18 cellular contexts compared by ENCODE assay signal in the genomic region with DNA sequence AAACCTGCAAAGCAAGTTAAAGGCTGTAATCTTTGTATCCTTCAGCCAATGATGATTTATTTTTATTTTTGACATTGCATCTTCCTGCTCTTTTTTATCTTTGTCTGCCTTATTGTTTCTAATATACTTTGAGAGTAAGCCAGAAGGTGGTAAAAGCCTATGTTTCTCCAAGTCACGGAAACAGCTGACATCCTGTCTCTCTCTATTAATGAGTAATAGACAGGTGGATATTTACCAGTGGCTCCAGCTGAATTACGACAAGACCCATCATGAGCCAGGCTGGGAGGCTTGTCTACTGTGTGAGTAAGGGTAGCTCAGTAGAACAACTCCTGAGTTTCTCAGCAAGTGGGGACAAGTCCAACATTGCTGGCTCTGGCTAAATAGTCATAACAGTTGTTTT.
A peak's percentile ranks its signal among the peaks of the same experiment; 100 is the strongest.
DNase-seq lines count a peak whose midpoint lies in the region; ATAC-seq and TF ChIP-seq lines count a peak whose summit lies in the region.
"Had no signal": no experiment of that assay in that cellular context is flagged by ENCODE, and none has a peak within 500 bp of the region (broad histone marks: within the 10 kb centered on the region; RNA-seq: fewer than 3 reads in every experiment).

No MANE protein-coding gene starts in this region.

- H3K23ac ChIP-seq in H9 (ENCODE audit: insufficient read length, low read depth, low read length) = no peak overlapping the region

- H3K27me3 ChIP-seq in Loucy (ENCODE audit: insufficient read depth, low read length, poor library complexity, severe bottlenecking) (no peaks in the 10 kb centered on the region), H9 (ENCODE audit: insufficient read depth, low read length) (no peaks in the 10 kb centered on the region), testis (no peaks in the 10 kb centered on the region)
- H3K27me3 ChIP-seq: dorsolateral prefrontal cortex, uterus had no signal

- H4K8ac ChIP-seq in H9 (replicated peaks; ENCODE audit: insufficient read length, low read depth, low read length) = no peak overlapping the region

- no peak overlapping the region for H2BK5ac ChIP-seq in H9 (ENCODE audit: insufficient read length, low read length)

- H3K18ac ChIP-seq in H9 (ENCODE audit: insufficient read length, low read depth, low read length) = no peak overlapping the region

- H3K9ac ChIP-seq in Loucy (ENCODE audit: low read depth, low read length, poor library complexity, severe bottlenecking) (peak overlapping the region; percentile 45), H9 (ENCODE audit: extremely low read depth, insufficient read length, low read length) (no peak overlapping the region)
- H3K9ac ChIP-seq: GM23248 had no signal

- H2AFZ ChIP-seq in Loucy (ENCODE audit: low read length) (no peak overlapping the region), H9 (ENCODE audit: low read length) (no peak overlapping the region)
- H2AFZ ChIP-seq: GM23248 had no signal

- H4K5ac ChIP-seq in H9 (ENCODE audit: insufficient read length, low read depth, low read length) = no peak overlapping the region

- no peak overlapping the region for H2BK15ac ChIP-seq in H9 (ENCODE audit: low read depth, low read length)

- H3K14ac ChIP-seq in H9 (ENCODE audit: insufficient read depth, low read length) = no peak overlapping the region

- no peak overlapping the region for H3T11ph ChIP-seq in H9 (ENCODE audit: low read length)

- H3K9me3 Mint-ChIP-seq in mesothelial cell of epicardium = no peaks in the 10 kb centered on the region
- no peaks in the 10 kb centered on the region for H3K9me3 Mint-ChIP-seq in H9
- H3K9me3 Mint-ChIP-seq in activated naive CD8-positive, alpha-beta T cell treated with anti-CD3 and anti-CD28 coated beads, Interleukin-2, amount 50 U/mL, for 24 hours = no peaks in the 10 kb centered on the region

- H3K27ac Mint-ChIP-seq in mesothelial cell of epicardium (peak overlapping the region; percentile 68), H9 (no peak overlapping the region; a peak in 1 of 7 replicates)
- H3K27ac Mint-ChIP-seq in activated naive CD8-positive, alpha-beta T cell treated with anti-CD3 and anti-CD28 coated beads, Interleukin-2, amount 50 U/mL, for 24 hours = no peak overlapping the region

- H3K9me3 ChIP-seq in Loucy (ENCODE audit: insufficient read depth, low read depth, low read length) (no peaks in the 10 kb centered on the region), H9 (ENCODE audit: control insufficient read depth, low read depth, low read length) (no peaks in the 10 kb centered on the region), testis (no peaks in the 10 kb centered on the region)
- H3K9me3 ChIP-seq: uterus had no signal

- H3K36me3 Mint-ChIP-seq in mesothelial cell of epicardium (no peaks in the 10 kb centered on the region), H9 (ENCODE audit: insufficient read depth in 1 of 3, low read depth in 3 of 3) (no peaks in the 10 kb centered on the region)
- H3K36me3 Mint-ChIP-seq in activated naive CD8-positive, alpha-beta T cell treated with anti-CD3 and anti-CD28 coated beads, Interleukin-2, amount 50 U/mL, for 24 hours (ENCODE audit: low read depth) = no peaks in the 10 kb centered on the region

- H2BK12ac ChIP-seq in H9 (ENCODE audit: insufficient read length, low read depth, low read length) = no peak overlapping the region

- H2BK20ac ChIP-seq in H9 (ENCODE audit: low read depth, low read length, poor library complexity, severe bottlenecking) = no peak overlapping the region

- no peaks in the 10 kb centered on the region for H3K79me1 ChIP-seq in H9 (ENCODE audit: insufficient read depth, low read depth, low read length, poor library complexity, severe bottlenecking)

- no peak overlapping the region for H3K56ac ChIP-seq in H9 (ENCODE audit: insufficient read length, low read depth, low read length)

- H3K23me2 ChIP-seq in H9 (ENCODE audit: insufficient read length, low read depth, low read length, poor library complexity, severe bottlenecking) = no peaks in the 10 kb centered on the region

- H4K20me1 ChIP-seq in Loucy (ENCODE audit: insufficient read depth, low read length, poor library complexity, severe bottlenecking) (no peaks in the 10 kb centered on the region), H9 (ENCODE audit: control insufficient read depth, insufficient read depth, insufficient read length) (no peaks in the 10 kb centered on the region)

- H3K36me3 ChIP-seq in Loucy (ENCODE audit: insufficient read depth, low read length) (no peaks in the 10 kb centered on the region), testis (ENCODE audit: low read depth, missing control alignments) (no peaks in the 10 kb centered on the region)
- H3K36me3 ChIP-seq: uterus had no signal

- no peak overlapping the region for H2AK5ac ChIP-seq in H9 (ENCODE audit: insufficient read length, low read length)

- TF ChIP-seq POLR2A in testis (IDR thresholded peaks at IDR 0.05) = no peak

- no peaks in the 10 kb centered on the region for H3F3A ChIP-seq in Loucy (ENCODE audit: low read depth)

- peaks cover 22% of the 10 kb centered on the region for H3K4me1 Mint-ChIP-seq in mesothelial cell of epicardium
- H3K4me1 Mint-ChIP-seq in H9 = no peaks in the 10 kb centered on the region
- no peaks in the 10 kb centered on the region for H3K4me1 Mint-ChIP-seq in activated naive CD8-positive, alpha-beta T cell treated with anti-CD3 and anti-CD28 coated beads, Interleukin-2, amount 50 U/mL, for 24 hours

- no peaks in the 10 kb centered on the region for H3K9me2 ChIP-seq in Loucy (replicated peaks; ENCODE audit: low read depth, low read length)

- H3K4me3 ChIP-seq in Loucy (ENCODE audit: low read length, poor library complexity, severe bottlenecking) (no peak overlapping the region), testis (no peak overlapping the region)
- H3K4me3 ChIP-seq: dorsolateral prefrontal cortex, GM23248, uterus had no signal

- intact Hi-C loops in testis (cut with DNase I; ENCODE audit: low total_unique reads) = no loop called here

- no peak overlapping the region for H3K4ac ChIP-seq in H9 (ENCODE audit: low read depth, low read length)

- WGBS in H9 (ENCODE audit: extremely low coverage, insufficient read length, low lambda C conversion rate) = no CpG with 5 or more reads among the region's 2 CpGs
- WGBS in testis, 2 donors = 83 to 88% methylated on average over 2 of the region's 2 CpGs

- no peak overlapping the region for H2BK120ac ChIP-seq in H9 (ENCODE audit: low read depth, low read length, poor library complexity, severe bottlenecking)

- DNase-seq in COR-L47 (lab: John Stamatoyannopoulos, UW) (peak; percentile 64), mesothelial cell of epicardium (ENCODE audit: low spot score in 2 of 2, unreplicated experiment in 2 of 2) (no peak), H9 (no peak), testis (no peak)
- no peak for DNase-seq in activated naive CD8-positive, alpha-beta T cell treated with anti-CD3 and anti-CD28 coated beads, Interleukin-2, amount 50 U/mL, for 24 hours
- DNase-seq: activated CD4-positive, alpha-beta T cell treated with anti-CD3 and anti-CD28 coated beads for 4 hours; activated T-cell treated with anti-CD3 and anti-CD28 coated beads, Interleukin-2, amount 50 U/mL, for 48 hours; anterior cingulate cortex; DMS79 treated with DMSO at 0.1 percent for 48 hours; dorsolateral prefrontal cortex; foreskin fibroblast; GM23248; NCI-H187; nucleus accumbens; uterus had no signal

- TF ChIP-seq CTCF in Loucy (conservative IDR thresholded peaks at IDR 0.05; ENCODE audit: low read length) (no peak), VCaP (conservative IDR thresholded peaks at IDR 0.05) (no peak), mesothelial cell of epicardium (IDR thresholded peaks at IDR 0.05; ENCODE audit: unreplicated experiment) (no peak), H9 (conservative IDR thresholded peaks at IDR 0.05) (no peak), testis (IDR thresholded peaks at IDR 0.05) (no peak)

- ATAC-seq in GM21515 (IDR thresholded peaks at IDR 0.05; ENCODE audit: unreplicated experiment) = no peak
- ATAC-seq in activated naive CD8-positive, alpha-beta T cell treated with anti-CD3 and anti-CD28 coated beads, Interleukin-2, amount 50 U/mL, for 24 hours = no peak

- H3K4me2 ChIP-seq in Loucy (ENCODE audit: low read depth, low read length, poor library complexity, severe bottlenecking) (peak overlapping the region; percentile 4), H9 (ENCODE audit: insufficient read depth, insufficient read length, low read length) (no peak overlapping the region)

- H3K4me3 Mint-ChIP-seq in mesothelial cell of epicardium (no peak overlapping the region), H9 (no peak overlapping the region)
- H3K4me3 Mint-ChIP-seq in activated naive CD8-positive, alpha-beta T cell treated with anti-CD3 and anti-CD28 coated beads, Interleukin-2, amount 50 U/mL, for 24 hours = no peak overlapping the region

- H3K79me2 ChIP-seq in Loucy (ENCODE audit: insufficient read depth, low read length) (no peaks in the 10 kb centered on the region), H9 (ENCODE audit: insufficient read depth, low read length) (no peaks in the 10 kb centered on the region)

- no peak overlapping the region for H4K91ac ChIP-seq in H9 (ENCODE audit: insufficient read length, low read depth, low read length)

- H3K27me3 Mint-ChIP-seq in mesothelial cell of epicardium (ENCODE audit: low read depth) = no peaks in the 10 kb centered on the region
- H3K27me3 Mint-ChIP-seq in H9 (ENCODE audit: low read depth) = no peaks in the 10 kb centered on the region; the same call in 1 of the 2 replicates
- peaks cover 2% of the 10 kb centered on the region for H3K27me3 Mint-ChIP-seq in activated naive CD8-positive, alpha-beta T cell treated with anti-CD3 and anti-CD28 coated beads, Interleukin-2, amount 50 U/mL, for 24 hours

- H3K4me1 ChIP-seq in Loucy (ENCODE audit: insufficient read depth, low read length, poor library complexity, severe bottlenecking) (peaks cover 28% of the 10 kb centered on the region), H9 (ENCODE audit: insufficient read depth, low read length) (no peaks in the 10 kb centered on the region), testis (no peaks in the 10 kb centered on the region)
- H3K4me1 ChIP-seq: uterus had no signal

- H3K27ac ChIP-seq in VCaP (peak overlapping the region; percentile 21), H9 (ENCODE audit: insufficient read length, low read depth, low read length) (no peak overlapping the region), testis (no peak overlapping the region)
- H3K27ac ChIP-seq: dorsolateral prefrontal cortex, GM23248, uterus had no signal
